ENCODE assay signal across 13 cellular contexts in genomic region chr12:110080410-110080809, GRCh38. TPM values are rescaled to one million over a fixed set of nuclear protein-coding genes. Genes with fewer than 3 reads are reported as not detected.
DNase-seq lines count a peak whose midpoint lies in the region; ATAC-seq and TF ChIP-seq lines count a peak whose summit lies in the region.
"Had no signal": no experiment of that assay in that cellular context is flagged by ENCODE, and none has a peak within 500 bp of the region (broad histone marks: within the 10 kb centered on the region; RNA-seq: fewer than 3 reads in every experiment).

No MANE protein-coding gene starts in this region.

- no peaks in the 10 kb centered on the region for H3K9me3 ChIP-seq in CD4-positive, alpha-beta T cell (ENCODE audit: control insufficient read depth, low read length)
- H3K9me3 ChIP-seq: thyroid gland had no signal

- H3K27me3 Mint-ChIP-seq in CD4-positive, alpha-beta T cell, result no peaks in the 10 kb centered on the region
- H3K27me3 Mint-ChIP-seq in IgD-negative memory B cell (no peaks in the 10 kb centered on the region), natural killer cell (ENCODE audit: low read depth in 2 of 2) (no peaks in the 10 kb centered on the region)
- H3K27me3 Mint-ChIP-seq in activated naive CD8-positive, alpha-beta T cell treated with anti-CD3 and anti-CD28 coated beads, Interleukin-2, amount 10 ng/mL, durations not matched to agents 7 days and 5 days, result peaks cover 2% of the 10 kb centered on the region

- H3K27ac Mint-ChIP-seq in CD4-positive, alpha-beta T cell, result peak overlapping the region; percentile 95
- peak overlapping the region in 2 of 3 donors; percentile 53 to 98 for H3K27ac Mint-ChIP-seq in IgD-negative memory B cell
- H3K27ac Mint-ChIP-seq in activated naive CD8-positive, alpha-beta T cell treated with anti-CD3 and anti-CD28 coated beads, Interleukin-2, amount 10 ng/mL, durations not matched to agents 7 days and 5 days, result peak overlapping the region; percentile 96
- peak overlapping the region; percentile 92 to 95 for H3K27ac Mint-ChIP-seq in natural killer cell
- H3K27ac Mint-ChIP-seq: progenitor cell of endocrine pancreas had no signal

- no peak for TF ChIP-seq CTCF in CD4-positive, alpha-beta T cell (IDR thresholded peaks at IDR 0.05)
- TF ChIP-seq CTCF in natural killer cell (IDR thresholded peaks at IDR 0.05), result no peak

- no peak for DNase-seq in CD4-positive, alpha-beta T cell
- no peak for DNase-seq in activated naive CD8-positive, alpha-beta T cell treated with anti-CD3 and anti-CD28 coated beads, Interleukin-2, amount 10 ng/mL, durations not matched to agents 7 days and 5 days
- no peak for DNase-seq in natural killer cell
- DNase-seq in dedifferentiated amniotic fluid mesenchymal stem cell (ENCODE audit: extremely low spot score), result no peak
- DNase-seq: amniotic stem cell, islet precursor cell, NCI-H187, NCI-H524 treated with DMSO at 0.1 percent for 48 hours had no signal

- peaks cover 18% of the 10 kb centered on the region for H3K4me1 Mint-ChIP-seq in CD4-positive, alpha-beta T cell (ENCODE audit: low read depth)
- H3K4me1 Mint-ChIP-seq in IgD-negative memory B cell (peaks cover 9 to 13% (median 13%) of the 10 kb centered on the region in 3 donors), natural killer cell (peaks cover 15 to 21% of the 10 kb centered on the region in 2 donors)
- H3K4me1 Mint-ChIP-seq in activated naive CD8-positive, alpha-beta T cell treated with anti-CD3 and anti-CD28 coated beads, Interleukin-2, amount 10 ng/mL, durations not matched to agents 7 days and 5 days, result peaks cover 17% of the 10 kb centered on the region

- no peak overlapping the region for H3K4me3 Mint-ChIP-seq in CD4-positive, alpha-beta T cell
- H3K4me3 Mint-ChIP-seq in IgD-negative memory B cell (peak overlapping the region in 3 of 4 donors; percentile 30 to 85 (median 50)), natural killer cell (peak overlapping the region; percentile 11)
- peak overlapping the region; percentile 38 for H3K4me3 Mint-ChIP-seq in activated naive CD8-positive, alpha-beta T cell treated with anti-CD3 and anti-CD28 coated beads, Interleukin-2, amount 10 ng/mL, durations not matched to agents 7 days and 5 days

- intact Hi-C loops in CD4-positive, alpha-beta T cell (cut with DNase I, micrococcal nuclease), result no loop called here
- intact Hi-C loops in natural killer cell (cut with micrococcal nuclease), result no loop called here

- no peak for ATAC-seq in CD4-positive, alpha-beta T cell (ENCODE audit: poor library complexity)
- no peak for ATAC-seq in activated naive CD8-positive, alpha-beta T cell treated with anti-CD3 and anti-CD28 coated beads, Interleukin-2, amount 10 ng/mL, durations not matched to agents 7 days and 5 days (ENCODE audit: low read depth)
- ATAC-seq in natural killer cell (no peak), GM21717 (IDR thresholded peaks at IDR 0.05; ENCODE audit: unreplicated experiment) (no peak), HG03521 (IDR thresholded peaks at IDR 0.05; ENCODE audit: unreplicated experiment) (no peak)

- POLR2A ChIA-PET in CD4-positive, alpha-beta T cell (lab: Charles Lee), result interaction anchor here (0.6 to 1.9 kb wide), 9 partner anchors 14 to 351 kb away, joined by 3 to 13 read pairs (median 6); partner anchors contain the start of genes ANKRD13A, C12orf76 and IFT81
- POLR2A ChIA-PET in activated naive CD8-positive, alpha-beta T cell treated with anti-CD3 and anti-CD28 coated beads, Interleukin-2, amount 10 ng/mL, durations not matched to agents 7 days and 5 days (lab: Charles Lee), result interaction anchor here (1.0 to 2.0 kb wide), 4 partner anchors 14 to 351 kb away, joined by 4 to 10 read pairs (median 6); no protein-coding TSS in a partner anchor

- H3K9me3 Mint-ChIP-seq in CD4-positive, alpha-beta T cell, result peaks cover 3% of the 10 kb centered on the region
- H3K9me3 Mint-ChIP-seq in IgD-negative memory B cell, result peaks cover 1 to 3% (median 1%) of the 10 kb centered on the region in 3 donors
- H3K9me3 Mint-ChIP-seq in activated naive CD8-positive, alpha-beta T cell treated with anti-CD3 and anti-CD28 coated beads, Interleukin-2, amount 10 ng/mL, durations not matched to agents 7 days and 5 days, result peaks cover 1% of the 10 kb centered on the region
- H3K9me3 Mint-ChIP-seq in natural killer cell, result peaks cover 2 to 3% of the 10 kb centered on the region in 2 donors

- CTCF ChIA-PET in CD4-positive, alpha-beta T cell (lab: Charles Lee), result no interaction called here

- no peaks in the 10 kb centered on the region for H3K27me3 ChIP-seq in CD4-positive, alpha-beta T cell (ENCODE audit: control insufficient read depth, insufficient read depth, low read length)
- H3K27me3 ChIP-seq: thyroid gland had no signal

- H3K27ac ChIP-seq in CD4-positive, alpha-beta T cell (ENCODE audit: low read depth, low read length), result no peak overlapping the region

- H3K36me3 Mint-ChIP-seq in CD4-positive, alpha-beta T cell (ENCODE audit: low read depth), result no peaks in the 10 kb centered on the region
- H3K36me3 Mint-ChIP-seq in IgD-negative memory B cell (peaks cover 1% of the 10 kb centered on the region), natural killer cell (no peaks in the 10 kb centered on the region)
- H3K36me3 Mint-ChIP-seq in activated naive CD8-positive, alpha-beta T cell treated with anti-CD3 and anti-CD28 coated beads, Interleukin-2, amount 10 ng/mL, durations not matched to agents 7 days and 5 days, result peaks cover 6% of the 10 kb centered on the region

RNA-seq across cellular contexts. Expression of gene C12orf76, which starts 32.1 kb away (rescaled TPM):
- 10 to 100 TPM in 1 of 2 experiments, 1 to 10 TPM in 1; 9.8 to 12.6 TPM for total RNA-seq in CD4-positive, alpha-beta T cell
- 14.1 TPM for polyA plus RNA-seq in IgD-negative memory B cell
- 10 to 100 TPM; 22.1 to 23.2 TPM for total RNA-seq in activated naive CD8-positive, alpha-beta T cell treated with anti-CD3 and anti-CD28 coated beads, Interleukin-2, amount 10 ng/mL, durations not matched to agents 7 days and 5 days
- 10 to 100 TPM in 2 of 3 donors, 1 to 10 TPM in 1; 9.9 to 12.1 (median 10.9) TPM for total RNA-seq in natural killer cell

RNA-seq across cellular contexts. Expression of gene IFT81, which starts 43.7 kb away (rescaled TPM):
- total RNA-seq in CD4-positive, alpha-beta T cell, result 1 to 10 TPM in 1 of 2 experiments, under 1 TPM in 1; 0.41 to 1.1 TPM
- polyA plus RNA-seq in IgD-negative memory B cell, result 1.5 TPM
- total RNA-seq in activated naive CD8-positive, alpha-beta T cell treated with anti-CD3 and anti-CD28 coated beads, Interleukin-2, amount 10 ng/mL, durations not matched to agents 7 days and 5 days, result 1 to 10 TPM; 1.7 to 2.4 TPM
- total RNA-seq in natural killer cell, result 1 to 10 TPM in 1 of 3 donors, under 1 TPM in 2; 0.61 to 1.4 (median 0.80) TPM
